ENCODE assay signal across 9 cellular contexts in the genomic region with DNA sequence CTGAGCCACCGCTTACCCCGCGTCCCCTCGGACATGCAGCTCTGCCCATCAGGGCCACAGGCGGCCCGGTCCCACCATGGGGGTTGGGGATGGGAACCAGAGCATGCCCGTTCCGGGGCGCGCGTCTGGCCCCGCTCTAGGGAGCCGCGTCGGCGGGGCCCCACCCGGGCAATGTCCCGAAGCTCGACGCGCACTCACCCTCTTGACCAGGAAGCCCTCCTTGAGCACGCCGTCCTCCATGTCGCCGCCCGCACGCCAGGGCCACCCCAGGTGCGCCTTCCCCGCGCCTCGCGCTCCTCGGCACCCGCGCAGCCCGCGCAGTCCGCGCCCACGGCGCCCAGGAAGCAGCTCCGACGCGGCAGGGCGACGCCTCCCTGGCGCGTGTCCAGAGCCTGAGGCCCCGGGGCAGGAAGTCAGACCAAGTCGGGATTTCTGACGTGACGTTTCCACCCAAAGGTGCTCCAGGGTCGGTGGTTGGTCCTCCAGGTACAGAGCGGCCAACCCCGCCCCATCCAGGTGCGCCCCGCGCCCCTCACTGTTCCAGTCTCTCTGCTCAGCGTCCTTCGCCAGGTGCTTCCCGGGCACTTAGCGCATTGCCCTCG. TPM values are rescaled to one million over a fixed set of nuclear protein-coding genes. Genes with fewer than 3 reads are reported as not detected.
A peak's percentile ranks its signal among the peaks of the same experiment; 100 is the strongest.
DNase-seq lines count a peak whose midpoint lies in the region; ATAC-seq and TF ChIP-seq lines count a peak whose summit lies in the region.
"Had no signal": no experiment of that assay in that cellular context is flagged by ENCODE, and none has a peak within 500 bp of the region (broad histone marks: within the 10 kb centered on the region; RNA-seq: fewer than 3 reads in every experiment).

A gene with protein sequence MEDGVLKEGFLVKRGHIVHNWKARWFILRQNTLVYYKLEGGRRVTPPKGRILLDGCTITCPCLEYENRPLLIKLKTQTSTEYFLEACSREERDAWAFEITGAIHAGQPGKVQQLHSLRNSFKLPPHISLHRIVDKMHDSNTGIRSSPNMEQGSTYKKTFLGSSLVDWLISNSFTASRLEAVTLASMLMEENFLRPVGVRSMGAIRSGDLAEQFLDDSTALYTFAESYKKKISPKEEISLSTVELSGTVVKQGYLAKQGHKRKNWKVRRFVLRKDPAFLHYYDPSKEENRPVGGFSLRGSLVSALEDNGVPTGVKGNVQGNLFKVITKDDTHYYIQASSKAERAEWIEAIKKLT (minus strand): TSS at position 346 of the 602 bp plus-strand sequence. CDS start 106 bp downstream, at position 240.

- no peaks in the 10 kb centered on the region for H3K36me3 Mint-ChIP-seq in WTC11

- H3K4me1 ChIP-seq in mucosa of rectum (ENCODE audit: control insufficient read depth in 2 of 2, insufficient read depth in 2 of 2, low read length in 2 of 2) (peaks cover 15 to 20% of the 10 kb centered on the region in 2 donors), suprapubic skin (peaks cover 49% of the 10 kb centered on the region)

- WGBS in suprapubic skin = 3% methylated on average over 7 of the region's 63 CpGs

- H3K27ac ChIP-seq in coronary artery = no peak within 1 kb of the TSS
- peak within 1 kb of the TSS; percentile 83 to 88 for H3K27ac ChIP-seq in mucosa of rectum (ENCODE audit: low read depth in 2 of 2, low read length in 2 of 2)
- peak within 1 kb of the TSS; percentile 72 for H3K27ac ChIP-seq in suprapubic skin

- H3K27me3 Mint-ChIP-seq in WTC11 (ENCODE audit: low read depth) = peaks cover 41% of the 10 kb centered on the region

- H3K9me3 ChIP-seq in mucosa of rectum (ENCODE audit: control insufficient read depth in 2 of 2, low read length in 2 of 2) = no peaks in the 10 kb centered on the region
- no peaks in the 10 kb centered on the region for H3K9me3 ChIP-seq in suprapubic skin

- TF ChIP-seq EP300 in suprapubic skin (IDR thresholded peaks at IDR 0.05) = no peak

- H3K9ac ChIP-seq in mucosa of rectum (ENCODE audit: low read depth in 1 of 2, low read length in 2 of 2) = peak within 1 kb of the TSS; percentile 68 to 90

- no peaks in the 10 kb centered on the region for H3K36me3 ChIP-seq in mucosa of rectum (ENCODE audit: control insufficient read depth in 2 of 2, insufficient read depth in 2 of 2, low read length in 2 of 2)
- H3K36me3 ChIP-seq in suprapubic skin = no peaks in the 10 kb centered on the region

- no peak within 1 kb of the TSS for H3K27ac Mint-ChIP-seq in WTC11

- TF ChIP-seq CTCF in WTC11 (IDR thresholded peaks at IDR 0.05) (no peak), coronary artery (IDR thresholded peaks at IDR 0.05) (no peak), suprapubic skin (IDR thresholded peaks at IDR 0.05) (no peak)

- ATAC-seq in WTC11 = peak; percentile 74
- ATAC-seq in sciatic nerve = no peak
- no peak for ATAC-seq in GM18498 (IDR thresholded peaks at IDR 0.05; ENCODE audit: unreplicated experiment)

- CTCF ChIA-PET in WTC11 (lab: Charles Lee) = interaction anchor here (1.3 to 3.9 kb wide), 5 partner anchors 8 to 159 kb away, joined by 3 to 30 read pairs (median 10); a partner anchor contains a TSS

- intact Hi-C loops in sciatic nerve (cut with DNase I) = no loop called here

- DNase-seq in HPDE6-E6E7 (ENCODE audit: extremely low spot score) (peak; percentile 64), WTC11 (ENCODE audit: low spot score) (peak; percentile 42), coronary artery (ENCODE audit: low spot score) (no peak), suprapubic skin (ENCODE audit: low spot score in 2 of 2) (peak in 1 of 2 donors; percentile 82), sciatic nerve (ENCODE audit: low spot score) (no peak), SKM-1 (lab: John Stamatoyannopoulos, UW; ENCODE audit: unreplicated experiment) (no peak)

- H3K4me1 Mint-ChIP-seq in WTC11 = peaks cover 10% of the 10 kb centered on the region

- POLR2A ChIA-PET in WTC11 (lab: Charles Lee) = no interaction called here

- H3K4me3 ChIP-seq in coronary artery (peak within 1 kb of the TSS; percentile 70), mucosa of rectum (ENCODE audit: low read length in 2 of 2) (peak within 1 kb of the TSS; percentile 73 to 81), suprapubic skin (peak within 1 kb of the TSS; percentile 61)

- H3K9me3 Mint-ChIP-seq in WTC11 = no peaks in the 10 kb centered on the region

- H3K4me3 Mint-ChIP-seq in WTC11 = peak within 1 kb of the TSS; percentile 70

- H3K27me3 ChIP-seq in mucosa of rectum (ENCODE audit: control insufficient read depth in 2 of 2, insufficient read depth in 2 of 2, low read length in 2 of 2) (no peaks in the 10 kb centered on the region), suprapubic skin (peaks cover 11% of the 10 kb centered on the region)

- no peak for TF ChIP-seq POLR2A in suprapubic skin (IDR thresholded peaks at IDR 0.05)

TF ChIP-seq in WTC11, 78 proteins besides CTCF, POLR2A, EP300 and RAD21 (continues in another document):
- TF ChIP-seq, protein P1, sequence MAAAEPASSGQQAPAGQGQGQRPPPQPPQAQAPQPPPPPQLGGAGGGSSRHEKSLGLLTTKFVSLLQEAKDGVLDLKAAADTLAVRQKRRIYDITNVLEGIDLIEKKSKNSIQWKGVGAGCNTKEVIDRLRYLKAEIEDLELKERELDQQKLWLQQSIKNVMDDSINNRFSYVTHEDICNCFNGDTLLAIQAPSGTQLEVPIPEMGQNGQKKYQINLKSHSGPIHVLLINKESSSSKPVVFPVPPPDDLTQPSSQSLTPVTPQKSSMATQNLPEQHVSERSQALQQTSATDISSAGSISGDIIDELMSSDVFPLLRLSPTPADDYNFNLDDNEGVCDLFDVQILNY (CRISPR knock-in tag; IDR thresholded peaks at IDR 0.05) = 0 out of 2 replicates have a peak, but pooled peaks have one; percentile 55
- TF ChIP-seq, protein P2, sequence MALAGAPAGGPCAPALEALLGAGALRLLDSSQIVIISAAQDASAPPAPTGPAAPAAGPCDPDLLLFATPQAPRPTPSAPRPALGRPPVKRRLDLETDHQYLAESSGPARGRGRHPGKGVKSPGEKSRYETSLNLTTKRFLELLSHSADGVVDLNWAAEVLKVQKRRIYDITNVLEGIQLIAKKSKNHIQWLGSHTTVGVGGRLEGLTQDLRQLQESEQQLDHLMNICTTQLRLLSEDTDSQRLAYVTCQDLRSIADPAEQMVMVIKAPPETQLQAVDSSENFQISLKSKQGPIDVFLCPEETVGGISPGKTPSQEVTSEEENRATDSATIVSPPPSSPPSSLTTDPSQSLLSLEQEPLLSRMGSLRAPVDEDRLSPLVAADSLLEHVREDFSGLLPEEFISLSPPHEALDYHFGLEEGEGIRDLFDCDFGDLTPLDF (CRISPR knock-in tag; IDR thresholded peaks at IDR 0.05) = no peak
- TF ChIP-seq, protein P3, sequence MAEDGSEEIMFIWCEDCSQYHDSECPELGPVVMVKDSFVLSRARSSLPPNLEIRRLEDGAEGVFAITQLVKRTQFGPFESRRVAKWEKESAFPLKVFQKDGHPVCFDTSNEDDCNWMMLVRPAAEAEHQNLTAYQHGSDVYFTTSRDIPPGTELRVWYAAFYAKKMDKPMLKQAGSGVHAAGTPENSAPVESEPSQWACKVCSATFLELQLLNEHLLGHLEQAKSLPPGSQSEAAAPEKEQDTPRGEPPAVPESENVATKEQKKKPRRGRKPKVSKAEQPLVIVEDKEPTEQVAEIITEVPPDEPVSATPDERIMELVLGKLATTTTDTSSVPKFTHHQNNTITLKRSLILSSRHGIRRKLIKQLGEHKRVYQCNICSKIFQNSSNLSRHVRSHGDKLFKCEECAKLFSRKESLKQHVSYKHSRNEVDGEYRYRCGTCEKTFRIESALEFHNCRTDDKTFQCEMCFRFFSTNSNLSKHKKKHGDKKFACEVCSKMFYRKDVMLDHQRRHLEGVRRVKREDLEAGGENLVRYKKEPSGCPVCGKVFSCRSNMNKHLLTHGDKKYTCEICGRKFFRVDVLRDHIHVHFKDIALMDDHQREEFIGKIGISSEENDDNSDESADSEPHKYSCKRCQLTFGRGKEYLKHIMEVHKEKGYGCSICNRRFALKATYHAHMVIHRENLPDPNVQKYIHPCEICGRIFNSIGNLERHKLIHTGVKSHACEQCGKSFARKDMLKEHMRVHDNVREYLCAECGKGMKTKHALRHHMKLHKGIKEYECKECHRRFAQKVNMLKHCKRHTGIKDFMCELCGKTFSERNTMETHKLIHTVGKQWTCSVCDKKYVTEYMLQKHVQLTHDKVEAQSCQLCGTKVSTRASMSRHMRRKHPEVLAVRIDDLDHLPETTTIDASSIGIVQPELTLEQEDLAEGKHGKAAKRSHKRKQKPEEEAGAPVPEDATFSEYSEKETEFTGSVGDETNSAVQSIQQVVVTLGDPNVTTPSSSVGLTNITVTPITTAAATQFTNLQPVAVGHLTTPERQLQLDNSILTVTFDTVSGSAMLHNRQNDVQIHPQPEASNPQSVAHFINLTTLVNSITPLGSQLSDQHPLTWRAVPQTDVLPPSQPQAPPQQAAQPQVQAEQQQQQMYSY (CRISPR knock-in tag; IDR thresholded peaks at IDR 0.05) = no peak
- TF ChIP-seq GABPB1 (CRISPR knock-in tag; IDR thresholded peaks at IDR 0.05) (no peak), ZNF671 (CRISPR knock-in tag; IDR thresholded peaks at IDR 0.05) (no peak), ESRRA (CRISPR knock-in tag; IDR thresholded peaks at IDR 0.05; ENCODE audit: borderline replicate concordance) (peak; percentile 69; the same call in 1 of the 2 replicates), SMAD4 (CRISPR knock-in tag; IDR thresholded peaks at IDR 0.05) (no peak)
- TF ChIP-seq, protein P4, sequence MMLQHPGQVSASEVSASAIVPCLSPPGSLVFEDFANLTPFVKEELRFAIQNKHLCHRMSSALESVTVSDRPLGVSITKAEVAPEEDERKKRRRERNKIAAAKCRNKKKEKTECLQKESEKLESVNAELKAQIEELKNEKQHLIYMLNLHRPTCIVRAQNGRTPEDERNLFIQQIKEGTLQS (CRISPR knock-in tag; conservative IDR thresholded peaks at IDR 0.05) = no peak
- TF ChIP-seq, protein P5, sequence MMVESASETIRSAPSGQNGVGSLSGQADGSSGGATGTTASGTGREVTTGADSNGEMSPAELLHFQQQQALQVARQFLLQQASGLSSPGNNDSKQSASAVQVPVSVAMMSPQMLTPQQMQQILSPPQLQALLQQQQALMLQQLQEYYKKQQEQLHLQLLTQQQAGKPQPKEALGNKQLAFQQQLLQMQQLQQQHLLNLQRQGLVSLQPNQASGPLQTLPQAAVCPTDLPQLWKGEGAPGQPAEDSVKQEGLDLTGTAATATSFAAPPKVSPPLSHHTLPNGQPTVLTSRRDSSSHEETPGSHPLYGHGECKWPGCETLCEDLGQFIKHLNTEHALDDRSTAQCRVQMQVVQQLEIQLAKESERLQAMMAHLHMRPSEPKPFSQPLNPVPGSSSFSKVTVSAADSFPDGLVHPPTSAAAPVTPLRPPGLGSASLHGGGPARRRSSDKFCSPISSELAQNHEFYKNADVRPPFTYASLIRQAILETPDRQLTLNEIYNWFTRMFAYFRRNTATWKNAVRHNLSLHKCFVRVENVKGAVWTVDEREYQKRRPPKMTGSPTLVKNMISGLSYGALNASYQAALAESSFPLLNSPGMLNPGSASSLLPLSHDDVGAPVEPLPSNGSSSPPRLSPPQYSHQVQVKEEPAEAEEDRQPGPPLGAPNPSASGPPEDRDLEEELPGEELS (CRISPR knock-in tag; IDR thresholded peaks at IDR 0.05) = peak; percentile 78; the same call in 1 of the 2 replicates

RNA-seq across cellular contexts. Expression of the gene that starts here (rescaled TPM):
- total RNA-seq in WTC11 (2021) (1.2 to 1.4 TPM (median 1.3 TPM) in 3 replicates), suprapubic skin (10 to 100 TPM; 18.1 to 39.7 (median 24.7) TPM), sciatic nerve (0.62 TPM)
- total RNA-seq: M059J had no signal

Comparison
In these comparisons a context has a peak if more than half of its experiments do, and no peak if none do; other contexts are left out.
1. DNase-seq: peak in HPDE6-E6E7 (single experiment) and WTC11 (single experiment); none in coronary artery (single experiment), sciatic nerve (single experiment) and SKM-1 (single experiment).
2. H3K27ac ChIP-seq: peak in mucosa of rectum (2 of 2) and suprapubic skin (single experiment); none in coronary artery (0 of 2).
3. Peak in every context shown above with its lines, with median percentiles within 50 percentile points of each other: H3K4me3 ChIP-seq.